Comparison of ENCODE assay signal across 1 cellular context in genomic region chr17:82345151-82345976, GRCh38.
TF ChIP-seq lines count a peak whose summit lies in the region.

No MANE protein-coding gene starts in this region.

TF ChIP-seq in H1, 55 proteins besides CTCF, POLR2A, EP300 and RAD21:
- TF ChIP-seq SP2 (IDR thresholded peaks at IDR 0.05; ENCODE audit: low read length) (no peak), HDAC6 (IDR thresholded peaks at IDR 0.05; ENCODE audit: low read depth, low read length) (no peak), RNF2 (IDR thresholded peaks at IDR 0.05; ENCODE audit: borderline replicate concordance, low read depth, low read length, missing control alignments, poor library complexity, severe bottlenecking) (no peak), KDM1A (IDR thresholded peaks at IDR 0.05; ENCODE audit: borderline replicate concordance, low read length) (no peak), CHD1 (IDR thresholded peaks at IDR 0.05; ENCODE audit: low read depth, low read length) (no peak), SIX5 (IDR thresholded peaks at IDR 0.05; ENCODE audit: low read depth, low read length) (no peak), TEAD4 (IDR thresholded peaks at IDR 0.05; ENCODE audit: low read depth, low read length) (no peak), CREB1 (IDR thresholded peaks at IDR 0.05) (no peak), GABPA (IDR thresholded peaks at IDR 0.05; ENCODE audit: borderline replicate concordance, insufficient read depth, low read length) (no peak), RBBP5 (IDR thresholded peaks at IDR 0.05; ENCODE audit: borderline replicate concordance, low read depth, low read length) (no peak), MAFK (IDR thresholded peaks at IDR 0.05; ENCODE audit: low read depth, low read length) (no peak), FOSL1 (IDR thresholded peaks at IDR 0.05; ENCODE audit: insufficient read depth, low read depth, low read length) (no peak), USF2 (IDR thresholded peaks at IDR 0.05; ENCODE audit: low read length) (no peak), SRF (IDR thresholded peaks at IDR 0.05; ENCODE audit: low read depth, low read length) (no peak), E2F6 (IDR thresholded peaks at IDR 0.05) (no peak), KDM4A (IDR thresholded peaks at IDR 0.05; ENCODE audit: low read depth, low read length, severe bottlenecking) (no peak), JUND (IDR thresholded peaks at IDR 0.05; ENCODE audit: low read length) (no peak), ZNF274 (IDR thresholded peaks at IDR 0.05; ENCODE audit: borderline replicate concordance, extremely low read depth, low read length) (no peak)
